8 cellular contexts compared by ENCODE assay signal in genomic region chr17:7914771-7915610, GRCh38. TPM values are rescaled to one million over a fixed set of nuclear protein-coding genes. Genes with fewer than 3 reads are reported as not detected.
DNase-seq lines count a peak whose midpoint lies in the region; ATAC-seq lines count a peak whose summit lies in the region.

No MANE protein-coding gene starts in this region.

- peak overlapping the region; percentile 99 for H3K4me3 Mint-ChIP-seq in stimulated activated memory B cell treated with anti-CD40 and anti-IgM and Interleukin-4, amounts not matched to agents 10 μg/mL and 1 μg/mL and 100 μg/mL, for 72 hours

- H3K4me3 ChIP-seq in HUES64 (ENCODE audit: low read length) (peak overlapping the region; percentile 51), iPS-18a (ENCODE audit: low read length) (peak overlapping the region; percentile 47)

- peak overlapping the region; percentile 86 for H3K27ac Mint-ChIP-seq in stimulated activated memory B cell treated with anti-CD40 and anti-IgM and Interleukin-4, amounts not matched to agents 10 μg/mL and 1 μg/mL and 100 μg/mL, for 72 hours

- H3K27me3 Mint-ChIP-seq in stimulated activated memory B cell treated with anti-CD40 and anti-IgM and Interleukin-4, amounts not matched to agents 10 μg/mL and 1 μg/mL and 100 μg/mL, for 72 hours = no peaks in the 10 kb centered on the region

- H3K9me3 Mint-ChIP-seq in stimulated activated memory B cell treated with anti-CD40 and anti-IgM and Interleukin-4, amounts not matched to agents 10 μg/mL and 1 μg/mL and 100 μg/mL, for 72 hours = no peaks in the 10 kb centered on the region

- H3K27me3 ChIP-seq in HUES64 (ENCODE audit: insufficient read depth, low read length) (peaks cover 37% of the 10 kb centered on the region), iPS-18a (ENCODE audit: control insufficient read depth, insufficient read depth, low read length) (peaks cover 43% of the 10 kb centered on the region)

- 0 out of 2 replicates have a peak, but pooled peaks cover 2% of the 10 kb centered on the region for H3K36me3 ChIP-seq in HUES64 (ENCODE audit: insufficient read depth, low read length)
- H3K36me3 ChIP-seq in iPS-18a (ENCODE audit: control insufficient read depth, low read depth, low read length) = no peaks in the 10 kb centered on the region

- no peak for DNase-seq in stimulated activated naive CD4-positive, alpha-beta T cell (lab: John Stamatoyannopoulos, UW)
- no peak for DNase-seq in SKM-1 treated with dmso at 0.1 percent for 144 hours (lab: John Stamatoyannopoulos, UW; ENCODE audit: unreplicated experiment)
- DNase-seq in cerebellar nuclear complex (lab: John Stamatoyannopoulos, UW) = no peak

- WGBS in HUES64 = 36% methylated on average over 20 of the region's 20 CpGs
- WGBS in adipose tissue, 3 donors = 8 to 14% (median 14%) methylated on average over 20 of the region's 20 CpGs

- H3K9ac ChIP-seq in HUES64 (ENCODE audit: low read depth, low read length) (no peak overlapping the region), iPS-18a (ENCODE audit: low read length) (no peak overlapping the region)

- peaks cover 13% of the 10 kb centered on the region for H3K36me3 Mint-ChIP-seq in stimulated activated memory B cell treated with anti-CD40 and anti-IgM and Interleukin-4, amounts not matched to agents 10 μg/mL and 1 μg/mL and 100 μg/mL, for 72 hours

- H3K9me3 ChIP-seq in HUES64 (ENCODE audit: insufficient read depth, low read depth, low read length) (no peaks in the 10 kb centered on the region; the same call in 1 of the 2 replicates), iPS-18a (ENCODE audit: control insufficient read depth, low read depth, low read length) (no peaks in the 10 kb centered on the region)

- H3K4me1 Mint-ChIP-seq in stimulated activated memory B cell treated with anti-CD40 and anti-IgM and Interleukin-4, amounts not matched to agents 10 μg/mL and 1 μg/mL and 100 μg/mL, for 72 hours = peaks cover 19% of the 10 kb centered on the region

- peak; percentile 22 for ATAC-seq in GM18907 (IDR thresholded peaks at IDR 0.05; ENCODE audit: unreplicated experiment)
- ATAC-seq in stimulated activated memory B cell treated with anti-CD40 and anti-IgM and Interleukin-4, amounts not matched to agents 10 μg/mL and 1 μg/mL and 100 μg/mL, for 72 hours = peak; percentile 47

- H3K27ac ChIP-seq in HUES64 (ENCODE audit: low read depth, low read length) (no peak overlapping the region), adipose tissue (ENCODE audit: low read depth, low read length) (peak overlapping the region; percentile 39), iPS-18a (ENCODE audit: low read length) (no peak overlapping the region)

- H3K4me1 ChIP-seq in HUES64 (ENCODE audit: insufficient read depth, low read length) (no peaks in the 10 kb centered on the region), iPS-18a (ENCODE audit: control insufficient read depth, low read depth, low read length) (peaks cover 3% of the 10 kb centered on the region)

RNA-seq across cellular contexts. Expression of gene RNF227, which starts 1.1 kb away (rescaled TPM):
- polyA plus RNA-seq in HUES64 (2013, experiment 1 of 2) = 1.1 TPM
- 1.0 TPM for polyA plus RNA-seq in HUES64 (2013, experiment 2 of 2)
- polyA plus RNA-seq in adipose tissue = 1 to 10 TPM; 1.9 to 2.2 (median 2.0) TPM

RNA-seq across cellular contexts. Expression of gene KCNAB3, which starts 14.7 kb away (rescaled TPM):
- 2.1 TPM for polyA plus RNA-seq in HUES64 (2013, experiment 1 of 2)
- polyA plus RNA-seq in HUES64 (2013, experiment 2 of 2) = 3.1 TPM
- 1 to 10 TPM in 2 of 3 donors, under 1 TPM in 1; 0.77 to 1.9 (median 1.7) TPM for polyA plus RNA-seq in adipose tissue

RNA-seq across cellular contexts. Expression of gene TRAPPC1, which starts 16.8 kb away (rescaled TPM):
- 82.4 TPM for polyA plus RNA-seq in HUES64 (2013, experiment 1 of 2)
- 101 TPM for polyA plus RNA-seq in HUES64 (2013, experiment 2 of 2)
- polyA plus RNA-seq in adipose tissue = 100 to 1,000 TPM in 1 of 3 donors, 10 to 100 TPM in 2; 51.1 to 132 (median 89.0) TPM

RNA-seq across cellular contexts. Expression of gene CNTROB, which starts 17.0 kb away (rescaled TPM):
- polyA plus RNA-seq in HUES64 (2013, experiment 1 of 2) = 21.1 TPM
- 25.0 TPM for polyA plus RNA-seq in HUES64 (2013, experiment 2 of 2)
- 10 to 100 TPM; 10.8 to 28.0 (median 15.7) TPM for polyA plus RNA-seq in adipose tissue

RNA-seq across cellular contexts. Expression of gene CHD3, which starts 26.4 kb away (rescaled TPM):
- polyA plus RNA-seq in HUES64 (2013, experiment 1 of 2) = 23.9 TPM
- polyA plus RNA-seq in HUES64 (2013, experiment 2 of 2) = 24.9 TPM
- 100 to 1,000 TPM in 1 of 3 donors, 10 to 100 TPM in 2; 38.4 to 169 (median 39.4) TPM for polyA plus RNA-seq in adipose tissue
